Comparison of ENCODE assay signal across 9 cellular contexts in the genomic region with DNA sequence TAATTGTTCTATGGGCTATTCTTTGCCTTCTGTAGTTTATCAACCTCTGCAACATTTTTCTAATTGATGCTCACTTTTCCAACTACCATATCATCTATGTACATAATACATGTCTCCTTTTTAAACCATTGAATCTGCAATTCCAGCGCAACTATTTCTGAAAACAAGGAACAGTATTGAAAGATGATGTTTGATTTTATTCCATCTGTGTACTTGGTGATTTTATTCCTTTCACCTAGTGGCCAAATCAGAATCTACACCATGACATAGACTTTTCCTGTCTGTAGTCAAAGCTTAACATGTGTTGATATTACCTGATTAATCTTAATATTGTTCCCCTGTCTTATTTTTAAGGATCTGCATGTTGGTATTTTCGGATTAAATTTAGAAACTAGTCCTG. TPM values are rescaled to one million over a fixed set of nuclear protein-coding genes. Genes with fewer than 3 reads are reported as not detected.
DNase-seq lines count a peak whose midpoint lies in the region; ATAC-seq and TF ChIP-seq lines count a peak whose summit lies in the region.
"Had no signal": no experiment of that assay in that cellular context is flagged by ENCODE, and none has a peak within 500 bp of the region (broad histone marks: within the 10 kb centered on the region; RNA-seq: fewer than 3 reads in every experiment).

No MANE protein-coding gene starts in this region.

- no peak for DNase-seq in activated CD8-positive, alpha-beta memory T cell treated with anti-CD3 and anti-CD28 coated beads, Interleukin-2, amount 10 ng/mL, durations not matched to agents 7 days and 5 days
- no peak for DNase-seq in activated CD8-positive, alpha-beta memory T cell treated with anti-CD3 and anti-CD28 coated beads, Interleukin-2, amount 50 U/mL, for 4 hours
- DNase-seq in RWPE1 (ENCODE audit: low spot score): no peak
- no peak for DNase-seq in foreskin keratinocyte
- no peak for DNase-seq in thoracic aorta (ENCODE audit: low spot score)
- no peak for DNase-seq in COR-L47 (lab: John Stamatoyannopoulos, UW)
- DNase-seq: islet precursor cell had no signal

- POLR2A ChIA-PET in RWPE1 (lab: Yijun Ruan, JAX; ENCODE audit: low non-redundant PET): no interaction called here

- peaks cover 30% of the 10 kb centered on the region for H3K36me3 Mint-ChIP-seq in activated CD8-positive, alpha-beta memory T cell treated with anti-CD3 and anti-CD28 coated beads, Interleukin-2, amount 10 ng/mL, durations not matched to agents 7 days and 5 days

- H3K4me1 ChIP-seq in foreskin keratinocyte (no peaks in the 10 kb centered on the region), thoracic aorta (ENCODE audit: control insufficient read depth in 1 of 2, low read depth in 2 of 2) (peaks cover 8 to 38% of the 10 kb centered on the region in 2 donors)

- peaks cover 35% of the 10 kb centered on the region for H3K4me1 Mint-ChIP-seq in activated CD8-positive, alpha-beta memory T cell treated with anti-CD3 and anti-CD28 coated beads, Interleukin-2, amount 10 ng/mL, durations not matched to agents 7 days and 5 days

- H3K27me3 ChIP-seq in foreskin keratinocyte (no peaks in the 10 kb centered on the region), thoracic aorta (replicated peaks; ENCODE audit: insufficient read depth) (no peaks in the 10 kb centered on the region)

- H3K4me3 Mint-ChIP-seq in activated CD8-positive, alpha-beta memory T cell treated with anti-CD3 and anti-CD28 coated beads, Interleukin-2, amount 10 ng/mL, durations not matched to agents 7 days and 5 days: no peak overlapping the region

- H3K27me3 Mint-ChIP-seq in activated CD8-positive, alpha-beta memory T cell treated with anti-CD3 and anti-CD28 coated beads, Interleukin-2, amount 10 ng/mL, durations not matched to agents 7 days and 5 days: no peaks in the 10 kb centered on the region

- peak; percentile 37; the same call in 1 of the 2 replicates for TF ChIP-seq CTCF in RWPE1 (conservative IDR thresholded peaks at IDR 0.05; ENCODE audit: low read depth)
- peak; percentile 55 for TF ChIP-seq CTCF in foreskin keratinocyte (conservative IDR thresholded peaks at IDR 0.05)
- TF ChIP-seq CTCF in thoracic aorta (IDR thresholded peaks at IDR 0.05): peak; percentile 53

- peaks cover 2% of the 10 kb centered on the region for H3K36me3 ChIP-seq in thoracic aorta

- H3K27ac ChIP-seq in RWPE1 (no peak overlapping the region), foreskin keratinocyte (no peak overlapping the region), thoracic aorta (no peak overlapping the region)

- peak overlapping the region; percentile 6 for H3K27ac Mint-ChIP-seq in activated CD8-positive, alpha-beta memory T cell treated with anti-CD3 and anti-CD28 coated beads, Interleukin-2, amount 10 ng/mL, durations not matched to agents 7 days and 5 days

- no peaks in the 10 kb centered on the region for H3K9me3 Mint-ChIP-seq in activated CD8-positive, alpha-beta memory T cell treated with anti-CD3 and anti-CD28 coated beads, Interleukin-2, amount 10 ng/mL, durations not matched to agents 7 days and 5 days (ENCODE audit: low read depth)

- H3K9me3 ChIP-seq in thoracic aorta: no peaks in the 10 kb centered on the region

- CTCF ChIA-PET in activated CD8-positive, alpha-beta memory T cell treated with anti-CD3 and anti-CD28 coated beads, Interleukin-2, amount 10 ng/mL, durations not matched to agents 7 days and 5 days (lab: Charles Lee): interaction anchor here (0.8 to 3.6 kb wide), 6 partner anchors 12 to 24 kb away, joined by 3 to 27 read pairs (median 4); partner anchors contain the start of genes NKTR and SS18L2
- CTCF ChIA-PET in RWPE1 (lab: Yijun Ruan, JAX): interaction anchor here (0.5 to 0.7 kb wide), 2 partner anchors 123 to 442 kb away, joined by 3 to 4 read pairs; no protein-coding TSS in a partner anchor

- H3K4me3 ChIP-seq in thoracic aorta: no peak overlapping the region

- no peak for ATAC-seq in activated CD8-positive, alpha-beta memory T cell treated with anti-CD3 and anti-CD28 coated beads, Interleukin-2, amount 10 ng/mL, durations not matched to agents 7 days and 5 days
- peak; percentile 50 for ATAC-seq in foreskin keratinocyte
- no peak for ATAC-seq in thoracic aorta (ENCODE audit: insufficient number of reproducible peaks, low FRiP score, low read depth)
- no peak for ATAC-seq in HG03039 (IDR thresholded peaks at IDR 0.05; ENCODE audit: unreplicated experiment)
- ATAC-seq in GM19328 (IDR thresholded peaks at IDR 0.05; ENCODE audit: unreplicated experiment): no peak

RNA-seq across cellular contexts. Expression of gene NKTR, which starts 13.0 kb away (rescaled TPM):
- total RNA-seq in activated CD8-positive, alpha-beta memory T cell treated with anti-CD3 and anti-CD28 coated beads, Interleukin-2, amount 10 ng/mL, durations not matched to agents 7 days and 5 days: 100 to 1,000 TPM in 1 of 2 experiments, 10 to 100 TPM in 1; 76.0 to 120 TPM
- 24.7 and 26.9 TPM in 2 replicates for total RNA-seq in foreskin keratinocyte
- polyA plus RNA-seq in foreskin keratinocyte: 3.3 and 3.5 TPM in 2 replicates
- 100 to 1,000 TPM; 159 to 210 TPM for total RNA-seq in thoracic aorta

RNA-seq across cellular contexts. Expression of gene SS18L2, which starts 22.8 kb away (rescaled TPM):
- 10 to 100 TPM; 59.3 to 71.9 TPM for total RNA-seq in activated CD8-positive, alpha-beta memory T cell treated with anti-CD3 and anti-CD28 coated beads, Interleukin-2, amount 10 ng/mL, durations not matched to agents 7 days and 5 days
- total RNA-seq in foreskin keratinocyte: 27.2 and 31.9 TPM in 2 replicates
- 41.9 and 50.1 TPM in 2 replicates for polyA plus RNA-seq in foreskin keratinocyte
- total RNA-seq in thoracic aorta: 1 to 10 TPM; 2.8 to 8.6 TPM

RNA-seq across cellular contexts. Expression of gene SEC22C, which starts 31.7 kb away (rescaled TPM):
- total RNA-seq in activated CD8-positive, alpha-beta memory T cell treated with anti-CD3 and anti-CD28 coated beads, Interleukin-2, amount 10 ng/mL, durations not matched to agents 7 days and 5 days: 10 to 100 TPM; 46.1 to 47.3 TPM
- total RNA-seq in foreskin keratinocyte (54.8 and 59.8 TPM in 2 replicates), thoracic aorta (10 to 100 TPM; 55.0 to 83.4 TPM)
- 34.9 and 40.5 TPM in 2 replicates for polyA plus RNA-seq in foreskin keratinocyte

RNA-seq across cellular contexts. Expression of gene ZBTB47, which starts 40.0 kb away (rescaled TPM):
- under 1 TPM; 0.41 to 0.56 TPM for total RNA-seq in activated CD8-positive, alpha-beta memory T cell treated with anti-CD3 and anti-CD28 coated beads, Interleukin-2, amount 10 ng/mL, durations not matched to agents 7 days and 5 days
- total RNA-seq in foreskin keratinocyte (7.7 and 8.7 TPM in 2 replicates), thoracic aorta (100 to 1,000 TPM in 1 of 2 donors, 10 to 100 TPM in 1; 84.2 to 108 TPM)
- polyA plus RNA-seq in foreskin keratinocyte: 5.3 and 6.1 TPM in 2 replicates
